Comparison of ENCODE assay signal across 11 cellular contexts in genomic region chr9:124212381-124213050, GRCh38. TPM values are rescaled to one million over a fixed set of nuclear protein-coding genes. Genes with fewer than 3 reads are reported as not detected.
DNase-seq lines count a peak whose midpoint lies in the region; ATAC-seq, FAIRE-seq and TF ChIP-seq lines count a peak whose summit lies in the region.
"Had no signal": no experiment of that assay in that cellular context is flagged by ENCODE, and none has a peak within 500 bp of the region (broad histone marks: within the 10 kb centered on the region; RNA-seq: fewer than 3 reads in every experiment).

No MANE protein-coding gene starts in this region.

- no peaks in the 10 kb centered on the region for H3K79me2 ChIP-seq in ACC112 (ENCODE audit: control insufficient read depth, insufficient read depth, low read length, unreplicated experiment)

- H3K36me3 Mint-ChIP-seq in IgD-negative memory B cell: peaks cover 2% of the 10 kb centered on the region
- no peaks in the 10 kb centered on the region for H3K36me3 Mint-ChIP-seq in activated T-cell treated with anti-CD3 and anti-CD28 coated beads, Interleukin-2, amount 50 U/mL, for 4 hours (ENCODE audit: insufficient read depth)

- H4K8ac ChIP-seq in mesenchymal stem cell (ENCODE audit: low read length): no peak overlapping the region

- no peaks in the 10 kb centered on the region for H3K9me3 Mint-ChIP-seq in IgD-negative memory B cell
- H3K9me3 Mint-ChIP-seq in activated T-cell treated with anti-CD3 and anti-CD28 coated beads, Interleukin-2, amount 50 U/mL, for 4 hours: no peaks in the 10 kb centered on the region

- H3K79me1 ChIP-seq in mesenchymal stem cell (replicated peaks; ENCODE audit: low read length, poor library complexity, severe bottlenecking): no peaks in the 10 kb centered on the region

- H3K9ac ChIP-seq in mesenchymal stem cell (ENCODE audit: low read length) (peak overlapping the region; percentile 52), kidney (ENCODE audit: low read length in 2 of 2) (no peak overlapping the region)

- H3K27me3 ChIP-seq in ACC112 (ENCODE audit: insufficient read depth, low read length) (no peaks in the 10 kb centered on the region), mesenchymal stem cell (ENCODE audit: control insufficient read depth in 1 of 2, insufficient read depth in 1 of 2, low read length in 2 of 2) (no peaks in the 10 kb centered on the region)

- no peak for FAIRE-seq in kidney (lab: Jason Lieb, UNC)

- H2BK5ac ChIP-seq in mesenchymal stem cell (ENCODE audit: low read depth, low read length, poor library complexity, severe bottlenecking): no peak overlapping the region

- no peak for ATAC-seq in activated T-cell treated with anti-CD3 and anti-CD28 coated beads, Interleukin-2, amount 50 U/mL, for 4 hours

- no peak overlapping the region for H2BK120ac ChIP-seq in mesenchymal stem cell (ENCODE audit: low read depth, low read length)

- peak overlapping the region in 1 of 2 experiments; percentile 45 for H2BK12ac ChIP-seq in mesenchymal stem cell (ENCODE audit: low read length in 2 of 2)

- no peaks in the 10 kb centered on the region for H3K27me3 Mint-ChIP-seq in IgD-negative memory B cell
- H3K27me3 Mint-ChIP-seq in activated T-cell treated with anti-CD3 and anti-CD28 coated beads, Interleukin-2, amount 50 U/mL, for 4 hours (ENCODE audit: low read depth): no peaks in the 10 kb centered on the region

- H3K27ac Mint-ChIP-seq in IgD-negative memory B cell: peak overlapping the region; percentile 89 to 90 (median 89)

- no peak overlapping the region for H3K4me2 ChIP-seq in mesenchymal stem cell (ENCODE audit: low read length, poor library complexity, severe bottlenecking)

- H3K27ac ChIP-seq in ACC112 (ENCODE audit: low read depth, low read length) (peak overlapping the region; percentile 65), mesenchymal stem cell (ENCODE audit: low read length, poor library complexity, severe bottlenecking) (no peak overlapping the region), kidney (ENCODE audit: low read depth in 2 of 2, low read length in 2 of 2) (no peak overlapping the region)

- intact Hi-C loops in kidney (cut with DNase I): no loop called here

- no peak overlapping the region for H2BK15ac ChIP-seq in mesenchymal stem cell (ENCODE audit: low read depth, poor library complexity, severe bottlenecking)

- peaks cover 46 to 84% (median 74%) of the 10 kb centered on the region in 3 donors for H3K4me1 Mint-ChIP-seq in IgD-negative memory B cell
- H3K4me1 Mint-ChIP-seq in activated T-cell treated with anti-CD3 and anti-CD28 coated beads, Interleukin-2, amount 50 U/mL, for 4 hours (ENCODE audit: low read depth): peaks cover 75% of the 10 kb centered on the region

- H3K9me3 ChIP-seq in mesenchymal stem cell (ENCODE audit: control insufficient read depth, low read length): no peaks in the 10 kb centered on the region
- H3K9me3 ChIP-seq in kidney (ENCODE audit: control insufficient read depth in 1 of 2, low read length in 2 of 2): no peaks in the 10 kb centered on the region

- H3K4me3 ChIP-seq in ACC112 (ENCODE audit: low read depth, low read length): peak overlapping the region; percentile 41; the same call in 1 of the 2 replicates
- peak overlapping the region in 1 of 2 experiments; percentile 36 for H3K4me3 ChIP-seq in mesenchymal stem cell (ENCODE audit: insufficient read depth in 1 of 2, low read depth in 1 of 2, low read length in 2 of 2)
- no peak overlapping the region for H3K4me3 ChIP-seq in kidney (ENCODE audit: low read length in 2 of 2)

- TF ChIP-seq CTCF in kidney (IDR thresholded peaks at IDR 0.05; ENCODE audit: borderline replicate concordance, extremely low read depth, insufficient read depth): no peak

- H3K23ac ChIP-seq in mesenchymal stem cell (ENCODE audit: low read length in 2 of 2): no peak overlapping the region

- H3K36me3 ChIP-seq in ACC112 (ENCODE audit: insufficient read depth, low read length) (no peaks in the 10 kb centered on the region), mesenchymal stem cell (ENCODE audit: control insufficient read depth in 1 of 2, insufficient read depth in 2 of 2, low read depth in 1 of 2, low read length in 2 of 2) (no peaks in the 10 kb centered on the region), kidney (ENCODE audit: control insufficient read depth in 1 of 2, insufficient read depth in 2 of 2, low read length in 2 of 2) (no peaks in the 10 kb centered on the region)

- no peak overlapping the region for H3K18ac ChIP-seq in mesenchymal stem cell (ENCODE audit: low read depth in 1 of 2, low read length in 2 of 2)

- no peak overlapping the region for H3K14ac ChIP-seq in mesenchymal stem cell (ENCODE audit: low read length in 2 of 2)

- 75% methylated on average over 12 of the region's 12 CpGs for WGBS in mesenchymal stem cell

- H3K4me1 ChIP-seq in ACC112 (ENCODE audit: control insufficient read depth, insufficient read depth, low read length, unreplicated experiment) (peaks cover 33% of the 10 kb centered on the region), mesenchymal stem cell (ENCODE audit: control insufficient read depth, insufficient read depth, low read depth, low read length) (peaks cover 3% of the 10 kb centered on the region), kidney (ENCODE audit: control insufficient read depth in 1 of 2, insufficient read depth in 1 of 2, low read depth in 1 of 2, low read length in 2 of 2) (peaks cover 0 to 20% of the 10 kb centered on the region in 2 donors)

- no peak overlapping the region for H2AK5ac ChIP-seq in mesenchymal stem cell (ENCODE audit: low read length, severe bottlenecking)

- peak overlapping the region; percentile 63 for H2AFZ ChIP-seq in ACC112 (ENCODE audit: low read length, unreplicated experiment)
- H2AFZ ChIP-seq in mesenchymal stem cell (ENCODE audit: low read depth, low read length): no peak overlapping the region

- H3K4me3 Mint-ChIP-seq in IgD-negative memory B cell: peak overlapping the region in 3 of 4 donors; percentile 15 to 81 (median 71)
- no peak overlapping the region for H3K4me3 Mint-ChIP-seq in activated T-cell treated with anti-CD3 and anti-CD28 coated beads, Interleukin-2, amount 50 U/mL, for 4 hours

- H4K91ac ChIP-seq in mesenchymal stem cell (ENCODE audit: low read length): no peak overlapping the region

- H3K4ac ChIP-seq in mesenchymal stem cell (ENCODE audit: low read depth in 1 of 2, low read length in 2 of 2): no peak overlapping the region

- peak; percentile 66 for DNase-seq in astrocyte of the hippocampus (ENCODE audit: low read depth, low spot score)
- peak; percentile 25 for DNase-seq in mesenchymal stem cell
- DNase-seq in Ammon's horn (ENCODE audit: low spot score): no peak
- DNase-seq in activated T-cell treated with anti-CD3 and anti-CD28 coated beads, Interleukin-2, amount 50 U/mL, for 4 hours: no peak
- DNase-seq in NCI-H2227 treated with DMSO at 0.1 percent for 48 hours (lab: John Stamatoyannopoulos, UW): no peak
- no peak for DNase-seq in kidney
- DNase-seq: activated T-cell treated with anti-CD3 and anti-CD28 coated beads, Interleukin-2, amount 50 U/mL, for 1 hour; NCI-H1436 treated with DMSO at 0.1 percent for 48 hours; T-helper 2 cell had no signal

RNA-seq across cellular contexts. Expression of gene NEK6, which starts 45.2 kb away (rescaled TPM):
- polyA plus RNA-seq in IgD-negative memory B cell (76.2 TPM), kidney (ENCODE audit: insufficient read depth, low read depth, low replicate concordance) (14.9 TPM)
- 99.8 TPM for polyA plus RNA-seq in mesenchymal stem cell (2013, experiment 1 of 2)
- 97.5 TPM for polyA plus RNA-seq in mesenchymal stem cell (2013, experiment 2 of 2)
- 10 to 100 TPM; 29.8 to 46.1 (median 43.0) TPM for total RNA-seq in activated T-cell treated with anti-CD3 and anti-CD28 coated beads, Interleukin-2, amount 50 U/mL, for 4 hours
- total RNA-seq in kidney: 82.1 TPM

Comparison
In these comparisons a context has a peak if more than half of its experiments do, and no peak if none do; other contexts are left out.
1. DNase-seq: peak in astrocyte of the hippocampus (single experiment) and mesenchymal stem cell (single experiment); none in Ammon's horn (single experiment), activated T-cell treated with anti-CD3 and anti-CD28 coated beads, Interleukin-2, amount 50 U/mL, for 4 hours (single experiment), NCI-H2227 treated with DMSO at 0.1 percent for 48 hours (single experiment) and kidney (single experiment).